1 cellular context compared by ENCODE assay signal in the genomic region with DNA sequence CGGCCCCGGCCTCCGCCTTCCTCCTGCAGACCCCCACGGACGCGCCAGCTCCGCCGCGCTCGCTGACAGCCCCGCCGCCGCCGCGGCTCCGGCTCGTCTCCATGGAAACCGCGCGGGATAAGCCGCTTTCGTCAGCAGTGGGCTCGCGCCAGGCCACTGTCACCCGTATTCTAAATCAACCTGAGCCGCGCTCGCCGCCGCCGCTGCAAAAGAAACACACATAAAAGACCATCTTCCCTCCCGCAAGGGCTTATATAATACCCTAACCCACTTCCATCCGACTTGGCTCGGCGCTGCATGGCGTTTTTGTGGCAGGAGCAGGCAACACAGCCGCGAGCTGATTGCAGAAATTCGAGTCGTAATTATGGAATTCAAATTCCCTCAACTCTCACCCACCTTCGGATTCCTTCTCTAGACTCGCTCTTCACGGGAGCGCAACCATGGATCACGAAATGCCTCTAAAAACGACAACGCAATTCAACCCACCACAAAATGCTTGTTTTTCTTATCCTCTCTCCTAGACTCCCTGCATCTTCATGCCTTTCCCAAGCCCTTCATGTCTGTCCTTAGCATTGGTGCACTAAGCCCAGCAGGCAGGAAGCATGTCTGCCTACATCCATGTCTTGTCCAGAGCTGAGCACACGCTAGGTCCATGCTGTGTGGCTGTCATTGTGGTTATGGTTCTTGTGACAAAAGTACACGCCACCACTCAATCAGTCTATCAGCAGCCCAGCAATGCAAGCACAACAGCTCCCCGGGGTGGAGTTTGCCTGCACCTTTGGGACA.
TF ChIP-seq lines count a peak whose summit lies in the region.

Gene AMER2, minus strand, starts transcription at position 772 of the 786 bp plus-strand sequence. Its CDS starts 669 bp downstream, at position 103.

TF ChIP-seq in IMR-90, 13 proteins besides CTCF, POLR2A, EP300 and RAD21:
- TF ChIP-seq BHLHE40 (IDR thresholded peaks at IDR 0.05; ENCODE audit: low read depth, low read length): no peak
- TF ChIP-seq NFE2L2 (IDR thresholded peaks at IDR 0.05; ENCODE audit: low read depth, low read length): no peak
- TF ChIP-seq SMC3 (IDR thresholded peaks at IDR 0.05; ENCODE audit: low read depth, low read length): no peak
- TF ChIP-seq, protein P1, sequence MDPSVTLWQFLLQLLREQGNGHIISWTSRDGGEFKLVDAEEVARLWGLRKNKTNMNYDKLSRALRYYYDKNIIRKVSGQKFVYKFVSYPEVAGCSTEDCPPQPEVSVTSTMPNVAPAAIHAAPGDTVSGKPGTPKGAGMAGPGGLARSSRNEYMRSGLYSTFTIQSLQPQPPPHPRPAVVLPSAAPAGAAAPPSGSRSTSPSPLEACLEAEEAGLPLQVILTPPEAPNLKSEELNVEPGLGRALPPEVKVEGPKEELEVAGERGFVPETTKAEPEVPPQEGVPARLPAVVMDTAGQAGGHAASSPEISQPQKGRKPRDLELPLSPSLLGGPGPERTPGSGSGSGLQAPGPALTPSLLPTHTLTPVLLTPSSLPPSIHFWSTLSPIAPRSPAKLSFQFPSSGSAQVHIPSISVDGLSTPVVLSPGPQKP (IDR thresholded peaks at IDR 0.05; ENCODE audit: borderline replicate concordance, low read depth, low read length): no peak
- TF ChIP-seq FOS (IDR thresholded peaks at IDR 0.05; ENCODE audit: low read depth, low read length): no peak
- no peak for TF ChIP-seq RCOR1 (IDR thresholded peaks at IDR 0.05; ENCODE audit: insufficient replicate concordance, low read length)
- TF ChIP-seq MAZ (IDR thresholded peaks at IDR 0.05; ENCODE audit: borderline replicate concordance, low read depth, low read length): no peak
TF ChIP-seq in IMR-90: peak in this region for 0.
